ENCODE assay signal across 9 cellular contexts in genomic region chrX:136781180-136781797, GRCh38. TPM values are rescaled to one million over a fixed set of nuclear protein-coding genes. Genes with fewer than 3 reads are reported as not detected.
DNase-seq lines count a peak whose midpoint lies in the region; ATAC-seq, FAIRE-seq and TF ChIP-seq lines count a peak whose summit lies in the region.
"Had no signal": no experiment of that assay in that cellular context is flagged by ENCODE, and none has a peak within 500 bp of the region (broad histone marks: within the 10 kb centered on the region; RNA-seq: fewer than 3 reads in every experiment).

No MANE protein-coding gene starts in this region.

- DNase-seq in NCI-H2107 treated with DMSO at 0.1 percent for 48 hours (lab: John Stamatoyannopoulos, UW; ENCODE audit: unreplicated experiment): peak; percentile 29
- DNase-seq in NCI-H2107 (lab: John Stamatoyannopoulos, UW): no peak
- peak; percentile 5 for DNase-seq in endothelial cell of umbilical vein (ENCODE audit: low read depth, low spot score)
- peak in 1 of 2 donors; percentile 47 for DNase-seq in stimulated activated effector memory CD8-positive, alpha-beta T cell treated with anti-CD3 and anti-CD28 coated beads, Interleukin-12 subunit alpha, Interleukin-12 subunit beta, amount 100 ng/mL, for 72 hours (ENCODE audit: low spot score in 2 of 2)
- no peak for DNase-seq in head of caudate nucleus
- DNase-seq in NCI-H2081 (lab: John Stamatoyannopoulos, UW): no peak

- peak overlapping the region; percentile 97 for H3K27ac Mint-ChIP-seq in stimulated activated effector memory CD8-positive, alpha-beta T cell treated with anti-CD3 and anti-CD28 coated beads, Interleukin-12 subunit alpha, Interleukin-12 subunit beta, amount 100 ng/mL, for 72 hours

- dilution Hi-C loops in endothelial cell of umbilical vein (cut with MboI; ENCODE audit: extremely low pct_ligation_motif_present, low sequenced_read_pairs): no loop called here

- H3K27ac ChIP-seq in OCI-LY3 (ENCODE audit: low read length) (no peak overlapping the region), endothelial cell of umbilical vein (ENCODE audit: insufficient read depth, low read depth, low read length) (no peak overlapping the region)

- POLR2A ChIA-PET in endothelial cell of umbilical vein (lab: Charles Lee): no interaction called here

- H3K79me2 ChIP-seq in OCI-LY3 (ENCODE audit: low read length) (no peaks in the 10 kb centered on the region), endothelial cell of umbilical vein (ENCODE audit: control insufficient read depth, insufficient read depth, low read length) (no peaks in the 10 kb centered on the region)

- H3K27me3 ChIP-seq in OCI-LY3 (ENCODE audit: low read depth, low read length): no peaks in the 10 kb centered on the region
- peaks cover 0 to 2% of the 10 kb centered on the region in 2 experiments for H3K27me3 ChIP-seq in endothelial cell of umbilical vein (ENCODE audit: control insufficient read depth in 2 of 2, insufficient read depth in 2 of 2, low read length in 2 of 2)

- no TSS peak for BruUV-seq in endothelial cell of umbilical vein (replicated peaks; lab: Mats Ljungman, UMichigan)

- TF ChIP-seq POLR2A in endothelial cell of umbilical vein (IDR thresholded peaks at IDR 0.05; ENCODE audit: low read depth, low read length): no peak

- peak overlapping the region; percentile 84 for H3K4me3 Mint-ChIP-seq in stimulated activated effector memory CD8-positive, alpha-beta T cell treated with anti-CD3 and anti-CD28 coated beads, Interleukin-12 subunit alpha, Interleukin-12 subunit beta, amount 100 ng/mL, for 72 hours

- H3K4me2 ChIP-seq in OCI-LY3 (ENCODE audit: low read length) (peak overlapping the region; percentile 85), endothelial cell of umbilical vein (ENCODE audit: insufficient read depth, low read length) (no peak overlapping the region)

- H3K4me1 ChIP-seq in OCI-LY3 (ENCODE audit: low read length) (peaks cover 39% of the 10 kb centered on the region), endothelial cell of umbilical vein (ENCODE audit: control insufficient read depth, extremely low read depth, insufficient read depth, low read length) (no peaks in the 10 kb centered on the region)

- no peaks in the 10 kb centered on the region for H3K9me3 ChIP-seq in OCI-LY3 (ENCODE audit: insufficient read depth, low read length)
- no peaks in the 10 kb centered on the region for H3K9me3 ChIP-seq in endothelial cell of umbilical vein (replicated peaks; ENCODE audit: control insufficient read depth, insufficient read depth, low read length)

- FAIRE-seq in endothelial cell of umbilical vein (lab: Jason Lieb, UNC): no peak
- FAIRE-seq: A204.1 had no signal

- no peak for TF ChIP-seq CTCF in OCI-LY3 (IDR thresholded peaks at IDR 0.05; ENCODE audit: low read depth, low read length)
- TF ChIP-seq CTCF in endothelial cell of umbilical vein (IDR thresholded peaks at IDR 0.05; ENCODE audit: extremely low read depth in 1 of 2, insufficient read depth in 1 of 2, low read depth in 1 of 2, low read length in 2 of 2): no peak

- H3K9me1 ChIP-seq in endothelial cell of umbilical vein (replicated peaks; ENCODE audit: control insufficient read depth, extremely low read depth, insufficient read depth, low read length): no peaks in the 10 kb centered on the region

- H3K9me3 Mint-ChIP-seq in stimulated activated effector memory CD8-positive, alpha-beta T cell treated with anti-CD3 and anti-CD28 coated beads, Interleukin-12 subunit alpha, Interleukin-12 subunit beta, amount 100 ng/mL, for 72 hours: no peaks in the 10 kb centered on the region

- CTCF ChIA-PET in endothelial cell of umbilical vein (lab: Charles Lee): no interaction called here

- H3K36me3 ChIP-seq in OCI-LY3 (replicated peaks; ENCODE audit: low read depth, low read length): no peaks in the 10 kb centered on the region
- no peaks in the 10 kb centered on the region for H3K36me3 ChIP-seq in endothelial cell of umbilical vein (ENCODE audit: control insufficient read depth in 2 of 2, extremely low read depth in 1 of 2, insufficient read depth in 2 of 2, low read length in 2 of 2)

- H2AFZ ChIP-seq in OCI-LY3 (ENCODE audit: low read depth, low read length) (peak overlapping the region; percentile 99), endothelial cell of umbilical vein (ENCODE audit: low read depth, low read length) (no peak overlapping the region)

- H3K4me3 ChIP-seq in OCI-LY3 (ENCODE audit: low read length): peak overlapping the region; percentile 82
- H3K4me3 ChIP-seq in endothelial cell of umbilical vein (replicated peaks in 1 of 3; ENCODE audit: insufficient read depth in 1 of 3, low read depth in 1 of 3, low read length in 3 of 3): no peak overlapping the region

- no peaks in the 10 kb centered on the region for H4K20me1 ChIP-seq in OCI-LY3 (ENCODE audit: insufficient read depth, low read length)
- no peaks in the 10 kb centered on the region for H4K20me1 ChIP-seq in endothelial cell of umbilical vein (replicated peaks; ENCODE audit: control insufficient read depth, extremely low read depth, insufficient read depth, low read length)

- ATAC-seq in stimulated activated effector memory CD8-positive, alpha-beta T cell treated with anti-CD3 and anti-CD28 coated beads, Interleukin-12 subunit alpha, Interleukin-12 subunit beta, amount 100 ng/mL, for 72 hours: no peak
- no peak for ATAC-seq in GM18870 (IDR thresholded peaks at IDR 0.05; ENCODE audit: unreplicated experiment)

- H3K9ac ChIP-seq in OCI-LY3 (ENCODE audit: low read length): peak overlapping the region; percentile 70
- H3K9ac ChIP-seq in endothelial cell of umbilical vein (replicated peaks; ENCODE audit: extremely low read depth, insufficient read depth, low read length): no peak overlapping the region

- H3K36me3 Mint-ChIP-seq in stimulated activated effector memory CD8-positive, alpha-beta T cell treated with anti-CD3 and anti-CD28 coated beads, Interleukin-12 subunit alpha, Interleukin-12 subunit beta, amount 100 ng/mL, for 72 hours: no peaks in the 10 kb centered on the region

- H3K4me1 Mint-ChIP-seq in stimulated activated effector memory CD8-positive, alpha-beta T cell treated with anti-CD3 and anti-CD28 coated beads, Interleukin-12 subunit alpha, Interleukin-12 subunit beta, amount 100 ng/mL, for 72 hours: peaks cover 38% of the 10 kb centered on the region

- intact Hi-C loops in endothelial cell of umbilical vein (cut with micrococcal nuclease): no loop called here
- intact Hi-C loops in head of caudate nucleus (cut with DNase I): no loop called here

TF ChIP-seq in endothelial cell of umbilical vein, 7 proteins besides CTCF, POLR2A, EP300 and RAD21:
- TF ChIP-seq FOS (IDR thresholded peaks at IDR 0.05; ENCODE audit: borderline replicate concordance, insufficient read depth, low read length): no peak
- TF ChIP-seq MYC (IDR thresholded peaks at IDR 0.05; ENCODE audit: low read depth, low read length): no peak
- no peak for TF ChIP-seq POLR2AphosphoS5 (IDR thresholded peaks at IDR 0.05; ENCODE audit: insufficient read depth, low read depth, low read length)
- no peak for TF ChIP-seq MAX (IDR thresholded peaks at IDR 0.05; ENCODE audit: insufficient read depth, insufficient read length)
- no peak for TF ChIP-seq GATA2 (IDR thresholded peaks at IDR 0.05; ENCODE audit: insufficient read depth, insufficient read length, low read depth, low read length)
- TF ChIP-seq JUN (IDR thresholded peaks at IDR 0.05; ENCODE audit: borderline replicate concordance, insufficient read depth, insufficient read length, low read depth): no peak
- TF ChIP-seq EZH2 (IDR thresholded peaks at IDR 0.05; ENCODE audit: borderline replicate concordance, low read depth, low read length, severe bottlenecking): no peak

RNA-seq across cellular contexts. Expression of gene ARHGEF6, which starts 0.6 kb away (rescaled TPM):
- total RNA-seq in endothelial cell of umbilical vein: 5.5 and 6.4 TPM in 2 replicates
- 4.1 and 4.9 TPM in 2 replicates for polyA plus RNA-seq in endothelial cell of umbilical vein
- polyA plus RNA-seq in endothelial cell of umbilical vein (2011; cell fraction: cytosol; rRNA removed): 3.7 and 5.1 TPM in 2 replicates
- 10.5 and 11.6 TPM in 2 replicates for polyA plus RNA-seq in endothelial cell of umbilical vein (2011; cell fraction: nucleus; rRNA removed)
- 2.3 and 4.1 TPM in 2 replicates for polyA plus RNA-seq in endothelial cell of umbilical vein (2012)
- polyA minus RNA-seq in endothelial cell of umbilical vein: 7.7 and 8.1 TPM in 2 replicates
- polyA minus RNA-seq in endothelial cell of umbilical vein (2011; cell fraction: cytosol; rRNA and poly(A)+ RNA removed): not detected
- 4.5 and 5.4 TPM in 2 replicates for polyA minus RNA-seq in endothelial cell of umbilical vein (2011; cell fraction: nucleus; rRNA and poly(A)+ RNA removed)

Comparison
In these comparisons a context has a peak if more than half of its experiments do, and no peak if none do; other contexts are left out.
1. DNase-seq: peak in NCI-H2107 treated with DMSO at 0.1 percent for 48 hours (single experiment) and endothelial cell of umbilical vein (single experiment); none in NCI-H2107 (single experiment), head of caudate nucleus (0 of 42) and NCI-H2081 (0 of 2).